Comparison of ENCODE assay signal across 8 cellular contexts in genomic region chrX:153662266-153662665, GRCh38. TPM values are rescaled to one million over a fixed set of nuclear protein-coding genes. Genes with fewer than 3 reads are reported as not detected.
A peak's percentile ranks its signal among the peaks of the same experiment; 100 is the strongest.
DNase-seq lines count a peak whose midpoint lies in the region; ATAC-seq and TF ChIP-seq lines count a peak whose summit lies in the region.

No MANE protein-coding gene starts in this region.

- H3K4me1 Mint-ChIP-seq in activated T-cell treated with anti-CD3 and anti-CD28 coated beads, Interleukin-2, amount 50 U/mL, for 24 hours (ENCODE audit: low read depth) = peaks cover 1% of the 10 kb centered on the region

- CTCF ChIA-PET in AG04450 (lab: Charles Lee) = interaction anchor here (0.6 to 2.7 kb wide), 11 partner anchors 9 to 720 kb away, joined by 3 to 18 read pairs (median 4); partner anchors contain the start of gene BGN

- no peak overlapping the region for H2AFZ ChIP-seq in Karpas-422 (ENCODE audit: low read length)

- H3K27me3 Mint-ChIP-seq in activated T-cell treated with anti-CD3 and anti-CD28 coated beads, Interleukin-2, amount 50 U/mL, for 24 hours = peaks cover 70% of the 10 kb centered on the region

- no peaks in the 10 kb centered on the region for H3K9me3 Mint-ChIP-seq in activated T-cell treated with anti-CD3 and anti-CD28 coated beads, Interleukin-2, amount 50 U/mL, for 24 hours

- H3K4me3 ChIP-seq in AG04450 (ENCODE audit: low read depth, low read length) (no peak overlapping the region), Karpas-422 (ENCODE audit: low read length) (no peak overlapping the region)

- H3K27me3 ChIP-seq in AG04450 (ENCODE audit: control insufficient read depth, insufficient read depth, low read length) = peaks cover 16% of the 10 kb centered on the region
- H3K27me3 ChIP-seq in Karpas-422 (ENCODE audit: low read length) = no peaks in the 10 kb centered on the region

- intact Hi-C loops in head of caudate nucleus (cut with DNase I) = loop anchor here (10.0 kb wide), 1 partner anchor 697 kb away; no protein-coding TSS in a partner anchor

- H3K9me3 ChIP-seq in AG04450 (ENCODE audit: control insufficient read depth, insufficient read depth, low read length) (no peaks in the 10 kb centered on the region; the same call in 1 of the 2 replicates), Karpas-422 (ENCODE audit: low read length) (no peaks in the 10 kb centered on the region)

- no peaks in the 10 kb centered on the region for H3K36me3 ChIP-seq in Karpas-422 (ENCODE audit: insufficient read depth, low read length)

- H3K79me2 ChIP-seq in Karpas-422 (ENCODE audit: low read length) = no peaks in the 10 kb centered on the region

- H3K27ac ChIP-seq in AG04450 (ENCODE audit: low read depth, low read length) = no peak overlapping the region
- no peak overlapping the region for H3K27ac ChIP-seq in Karpas-422 (ENCODE audit: low read length)

- H4K20me1 ChIP-seq in Karpas-422 (ENCODE audit: insufficient read depth, low read depth, low read length) = no peaks in the 10 kb centered on the region

- H3K27ac Mint-ChIP-seq in activated T-cell treated with anti-CD3 and anti-CD28 coated beads, Interleukin-2, amount 50 U/mL, for 24 hours = no peak overlapping the region

- ATAC-seq in GM21526 (IDR thresholded peaks at IDR 0.05; ENCODE audit: low FRiP score, unreplicated experiment) = no peak

- no peaks in the 10 kb centered on the region for H3K36me3 Mint-ChIP-seq in activated T-cell treated with anti-CD3 and anti-CD28 coated beads, Interleukin-2, amount 50 U/mL, for 24 hours (ENCODE audit: low read depth)

- no peaks in the 10 kb centered on the region for H3K4me1 ChIP-seq in Karpas-422 (ENCODE audit: low read length)

- H3K9ac ChIP-seq in Karpas-422 (ENCODE audit: low read length) = no peak overlapping the region

- H3K4me3 Mint-ChIP-seq in activated T-cell treated with anti-CD3 and anti-CD28 coated beads, Interleukin-2, amount 50 U/mL, for 24 hours = peak overlapping the region; percentile 65

- POLR2A ChIA-PET in AG04450 (lab: Yijun Ruan, JAX) = no interaction called here

- DNase-seq in AG04450 (ENCODE audit: low read depth, low spot score) (no peak), Karpas-422 (peak; percentile 74), head of caudate nucleus (peak in 36 of 42 donors; percentile 43 to 81 (median 61)), NCI-H1694 (lab: John Stamatoyannopoulos, UW) (no peak), NCI-H128 (lab: John Stamatoyannopoulos, UW; ENCODE audit: unreplicated experiment) (no peak)
- peak; percentile 77 for DNase-seq in activated T-cell treated with anti-CD3 and anti-CD28 coated beads, Interleukin-2, amount 50 U/mL, for 24 hours
- DNase-seq in stimulated activated CD4-positive, alpha-beta T cell treated with anti-CD3 and anti-CD28 coated beads, Interleukin-12 subunit alpha, Interleukin-12 subunit beta, amount 100 ng/mL, for 4 hours = peak; percentile 63

- H3K9me2 ChIP-seq in Karpas-422 (replicated peaks; ENCODE audit: insufficient read depth, low read length) = no peaks in the 10 kb centered on the region

- H3K4me2 ChIP-seq in Karpas-422 (ENCODE audit: low read depth, low read length, poor library complexity, severe bottlenecking) = no peak overlapping the region

- TF ChIP-seq CTCF in AG04450 (IDR thresholded peaks at IDR 0.05; ENCODE audit: low read depth, low read length) = peak; percentile 42

RNA-seq across cellular contexts. Expression of gene PNCK, which starts 11.3 kb away (rescaled TPM):
- polyA plus RNA-seq in AG04450 (2011; rRNA removed) = 0.17 TPM in 1 of 2 replicates, not detected in the other
- polyA minus RNA-seq in AG04450 (2011; rRNA and poly(A)+ RNA removed) = not detected in 2 replicates
- not detected in 2 replicates for total RNA-seq in Karpas-422 (2014; rRNA removed; shearing (Covaris generic); ENCODE audit: low replicate concordance)

RNA-seq across cellular contexts. Expression of gene DUSP9, which starts 15.3 kb away (rescaled TPM):
- not detected in 2 replicates for polyA plus RNA-seq in AG04450 (2011; rRNA removed)
- not detected in 2 replicates for polyA minus RNA-seq in AG04450 (2011; rRNA and poly(A)+ RNA removed)
- total RNA-seq in Karpas-422 (2014; rRNA removed; shearing (Covaris generic); ENCODE audit: low replicate concordance) = not detected in 2 replicates

RNA-seq across cellular contexts. Expression of gene SLC6A8, which starts 25.5 kb away (rescaled TPM):
- 6.9 and 12.3 TPM in 2 replicates for polyA plus RNA-seq in AG04450 (2011; rRNA removed)
- 18.4 and 30.5 TPM in 2 replicates for polyA minus RNA-seq in AG04450 (2011; rRNA and poly(A)+ RNA removed)
- total RNA-seq in Karpas-422 (2014; rRNA removed; shearing (Covaris generic); ENCODE audit: low replicate concordance) = 0.14 TPM in 1 of 2 replicates, not detected in the other

Comparison
In these comparisons a context has a peak if more than half of its experiments do, and no peak if none do; other contexts are left out.
1. DNase-seq: peak in Karpas-422 (single experiment), activated T-cell treated with anti-CD3 and anti-CD28 coated beads, Interleukin-2, amount 50 U/mL, for 24 hours (single experiment), head of caudate nucleus (36 of 42) and stimulated activated CD4-positive, alpha-beta T cell treated with anti-CD3 and anti-CD28 coated beads, Interleukin-12 subunit alpha, Interleukin-12 subunit beta, amount 100 ng/mL, for 4 hours (single experiment); none in AG04450 (single experiment), NCI-H1694 (single experiment) and NCI-H128 (single experiment).